8 cellular contexts compared by ENCODE assay signal in genomic region chr20:9359561-9360308, GRCh38.
DNase-seq lines count a peak whose midpoint lies in the region; ATAC-seq and TF ChIP-seq lines count a peak whose summit lies in the region.

No MANE protein-coding gene starts in this region.

- peak; percentile 49 for DNase-seq in COR-L47 (lab: John Stamatoyannopoulos, UW)
- peak; percentile 18 for DNase-seq in Jurkat, Clone E6-1 (ENCODE audit: low read depth, low spot score)
- peak; percentile 8 for DNase-seq in SHP77 treated with DMSO at 0.1 percent for 48 hours (lab: John Stamatoyannopoulos, UW)
- DNase-seq in fibroblast of villous mesenchyme (ENCODE audit: low read depth) = peak; percentile 75
- peak in 6 of 10 donors; percentile 7 to 81 (median 22) for DNase-seq in posterior cingulate gyrus

- ATAC-seq in HG02981 (IDR thresholded peaks at IDR 0.05; ENCODE audit: unreplicated experiment) (no peak), HG02759 (IDR thresholded peaks at IDR 0.05; ENCODE audit: unreplicated experiment) (no peak), GM21717 (IDR thresholded peaks at IDR 0.05; ENCODE audit: unreplicated experiment) (no peak)

- peak; percentile 56 for TF ChIP-seq CTCF in fibroblast of villous mesenchyme (IDR thresholded peaks at IDR 0.05; ENCODE audit: insufficient read depth, low read depth, low read length)

- H3K4me3 ChIP-seq in Jurkat, Clone E6-1 (ENCODE audit: low read length) = no peak overlapping the region
- H3K4me3 ChIP-seq in fibroblast of villous mesenchyme (ENCODE audit: low read depth, low read length) = no peak overlapping the region

- intact Hi-C loops in posterior cingulate gyrus (cut with DNase I) = loop anchor here (5.0 kb wide), 2 partner anchors 507 to 567 kb away; no protein-coding TSS in a partner anchor

Comparison
In these comparisons a context has a peak if more than half of its experiments do, and no peak if none do; other contexts are left out.
1. DNase-seq: peak in every context shown above with its lines; median percentile 75 in fibroblast of villous mesenchyme; 49 in COR-L47; 22 in posterior cingulate gyrus; 18 in Jurkat, Clone E6-1; 8 in SHP77 treated with DMSO at 0.1 percent for 48 hours.